In the genomic region with DNA sequence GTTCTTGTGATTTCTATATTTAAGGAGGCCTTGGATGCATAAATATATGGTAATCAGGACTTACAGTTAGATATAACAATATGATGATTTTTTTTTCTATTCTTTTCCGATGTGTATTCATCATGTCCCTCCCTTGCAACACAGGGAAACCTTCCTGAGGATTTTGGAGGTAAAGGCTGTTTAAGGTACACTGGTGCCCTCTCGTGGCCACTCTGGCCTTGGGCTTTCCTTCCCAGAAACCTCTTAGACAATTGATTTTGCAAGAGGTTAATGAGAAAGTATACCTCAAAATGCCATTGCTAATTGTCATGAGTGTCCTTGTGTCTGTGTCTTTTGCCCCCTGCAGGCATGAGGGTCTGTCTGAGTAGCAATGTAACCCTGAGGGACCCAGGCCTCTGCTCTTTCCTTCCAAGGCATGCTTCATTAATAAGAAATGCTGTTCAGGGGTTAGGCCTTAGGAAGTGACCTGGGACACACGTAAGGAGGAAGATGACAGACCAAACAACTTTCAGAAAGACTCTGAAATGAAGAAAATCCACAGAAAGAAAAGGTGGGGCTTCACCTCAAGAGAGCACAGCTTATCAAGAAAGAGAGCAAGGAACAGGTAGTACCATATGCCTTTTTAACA, we compare ENCODE assay signal across 8 cellular contexts.
DNase-seq lines count a peak whose midpoint lies in the region; ATAC-seq, FAIRE-seq and TF ChIP-seq lines count a peak whose summit lies in the region.

No MANE protein-coding gene starts in this region.

- FAIRE-seq in bronchial epithelial cell (lab: Jason Lieb, UNC): no peak

- H3K36me3 ChIP-seq in bronchial epithelial cell (ENCODE audit: control insufficient read depth, insufficient read depth, low read length): no peaks in the 10 kb centered on the region
- no peaks in the 10 kb centered on the region for H3K36me3 ChIP-seq in kidney epithelial cell (ENCODE audit: control insufficient read depth, insufficient read depth, low read length)

- TF ChIP-seq CTCF in 22Rv1 (IDR thresholded peaks at IDR 0.05): peak; percentile 89
- peak; percentile 79 for TF ChIP-seq CTCF in GM10266 (IDR thresholded peaks at IDR 0.05; ENCODE audit: control insufficient read depth, insufficient read depth, low read depth, missing control alignments)
- TF ChIP-seq CTCF in bronchial epithelial cell (IDR thresholded peaks at IDR 0.05; ENCODE audit: insufficient read depth, low read length, severe bottlenecking): peak; percentile 80
- TF ChIP-seq CTCF in kidney epithelial cell (IDR thresholded peaks at IDR 0.05; ENCODE audit: insufficient read depth, low read length, poor library complexity, severe bottlenecking): peak; percentile 84

- no peak overlapping the region for H3K27ac ChIP-seq in 22Rv1

- DNase-seq in GM10266 (ENCODE audit: extremely low spot score) (peak; percentile 29), NCI-H128 (lab: John Stamatoyannopoulos, UW; ENCODE audit: unreplicated experiment) (peak; percentile 82), bronchial epithelial cell (ENCODE audit: low read depth) (peak; percentile 75), kidney epithelial cell (ENCODE audit: low read depth) (peak; percentile 38)
- peak; percentile 29 to 47 for DNase-seq in stimulated activated CD4-positive, alpha-beta T cell treated with anti-CD3 and anti-CD28 coated beads, Interleukin-2, amount 100 ng/mL, for 48 hours

- ATAC-seq in SK-N-SH treated with all-trans-retinoic acid at 6 μM for 48 hours (peak; percentile 90), GM21825 (IDR thresholded peaks at IDR 0.05; ENCODE audit: unreplicated experiment) (no peak)

- H3K4me3 ChIP-seq in bronchial epithelial cell (ENCODE audit: low read depth, low read length) (no peak overlapping the region), kidney epithelial cell (ENCODE audit: low read depth, low read length) (no peak overlapping the region)

- H3K27me3 ChIP-seq in bronchial epithelial cell (ENCODE audit: control insufficient read depth, insufficient read depth, low read length) (no peaks in the 10 kb centered on the region), kidney epithelial cell (ENCODE audit: control insufficient read depth, insufficient read depth, low read length) (no peaks in the 10 kb centered on the region)

TF ChIP-seq in SK-N-SH treated with all-trans-retinoic acid at 6 μM for 48 hours, 23 proteins besides CTCF, POLR2A, EP300 and RAD21:
- TF ChIP-seq SNAI2 (CRISPR knock-in tag; IDR thresholded peaks at IDR 0.05) (no peak), BACH2 (CRISPR knock-in tag; IDR thresholded peaks at IDR 0.05; ENCODE audit: borderline replicate concordance) (no peak), ZNF565 (CRISPR knock-in tag; conservative IDR thresholded peaks at IDR 0.05; ENCODE audit: low read depth) (no peak), PPARA (CRISPR knock-in tag; IDR thresholded peaks at IDR 0.05; ENCODE audit: borderline replicate concordance) (no peak), OSR1 (CRISPR knock-in tag; IDR thresholded peaks at IDR 0.05) (no peak), ARNTL (CRISPR knock-in tag; IDR thresholded peaks at IDR 0.05; ENCODE audit: borderline replicate concordance, low read depth) (no peak), RARB (CRISPR knock-in tag; IDR thresholded peaks at IDR 0.05) (no peak), GLIS3 (CRISPR knock-in tag; IDR thresholded peaks at IDR 0.05) (no peak), TOX (CRISPR knock-in tag; IDR thresholded peaks at IDR 0.05; ENCODE audit: borderline replicate concordance) (no peak), ZNF70 (CRISPR knock-in tag; IDR thresholded peaks at IDR 0.05) (no peak), ESRRG (CRISPR knock-in tag; IDR thresholded peaks at IDR 0.05) (no peak), ZFP3 (CRISPR knock-in tag; IDR thresholded peaks at IDR 0.05) (no peak), ZFP30 (CRISPR knock-in tag; IDR thresholded peaks at IDR 0.05) (no peak), ISL1 (CRISPR knock-in tag; IDR thresholded peaks at IDR 0.05) (no peak), TCF4 (CRISPR knock-in tag; IDR thresholded peaks at IDR 0.05; ENCODE audit: borderline replicate concordance) (no peak)
- TF ChIP-seq, protein P1, sequence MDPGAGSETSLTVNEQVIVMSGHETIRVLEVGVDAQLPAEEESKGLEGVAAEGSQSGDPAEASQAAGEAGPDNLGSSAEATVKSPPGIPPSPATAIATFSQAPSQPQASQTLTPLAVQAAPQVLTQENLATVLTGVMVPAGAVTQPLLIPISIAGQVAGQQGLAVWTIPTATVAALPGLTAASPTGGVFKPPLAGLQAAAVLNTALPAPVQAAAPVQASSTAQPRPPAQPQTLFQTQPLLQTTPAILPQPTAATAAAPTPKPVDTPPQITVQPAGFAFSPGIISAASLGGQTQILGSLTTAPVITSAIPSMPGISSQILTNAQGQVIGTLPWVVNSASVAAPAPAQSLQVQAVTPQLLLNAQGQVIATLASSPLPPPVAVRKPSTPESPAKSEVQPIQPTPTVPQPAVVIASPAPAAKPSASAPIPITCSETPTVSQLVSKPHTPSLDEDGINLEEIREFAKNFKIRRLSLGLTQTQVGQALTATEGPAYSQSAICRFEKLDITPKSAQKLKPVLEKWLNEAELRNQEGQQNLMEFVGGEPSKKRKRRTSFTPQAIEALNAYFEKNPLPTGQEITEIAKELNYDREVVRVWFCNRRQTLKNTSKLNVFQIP (CRISPR knock-in tag; IDR thresholded peaks at IDR 0.05; ENCODE audit: borderline replicate concordance, low read depth): no peak
- TF ChIP-seq, protein P2, sequence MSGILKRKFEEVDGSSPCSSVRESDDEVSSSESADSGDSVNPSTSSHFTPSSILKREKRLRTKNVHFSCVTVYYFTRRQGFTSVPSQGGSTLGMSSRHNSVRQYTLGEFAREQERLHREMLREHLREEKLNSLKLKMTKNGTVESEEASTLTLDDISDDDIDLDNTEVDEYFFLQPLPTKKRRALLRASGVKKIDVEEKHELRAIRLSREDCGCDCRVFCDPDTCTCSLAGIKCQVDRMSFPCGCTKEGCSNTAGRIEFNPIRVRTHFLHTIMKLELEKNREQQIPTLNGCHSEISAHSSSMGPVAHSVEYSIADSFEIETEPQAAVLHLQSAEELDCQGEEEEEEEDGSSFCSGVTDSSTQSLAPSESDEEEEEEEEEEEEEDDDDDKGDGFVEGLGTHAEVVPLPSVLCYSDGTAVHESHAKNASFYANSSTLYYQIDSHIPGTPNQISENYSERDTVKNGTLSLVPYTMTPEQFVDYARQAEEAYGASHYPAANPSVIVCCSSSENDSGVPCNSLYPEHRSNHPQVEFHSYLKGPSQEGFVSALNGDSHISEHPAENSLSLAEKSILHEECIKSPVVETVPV (CRISPR knock-in tag; IDR thresholded peaks at IDR 0.05): no peak
- TF ChIP-seq, protein P3, sequence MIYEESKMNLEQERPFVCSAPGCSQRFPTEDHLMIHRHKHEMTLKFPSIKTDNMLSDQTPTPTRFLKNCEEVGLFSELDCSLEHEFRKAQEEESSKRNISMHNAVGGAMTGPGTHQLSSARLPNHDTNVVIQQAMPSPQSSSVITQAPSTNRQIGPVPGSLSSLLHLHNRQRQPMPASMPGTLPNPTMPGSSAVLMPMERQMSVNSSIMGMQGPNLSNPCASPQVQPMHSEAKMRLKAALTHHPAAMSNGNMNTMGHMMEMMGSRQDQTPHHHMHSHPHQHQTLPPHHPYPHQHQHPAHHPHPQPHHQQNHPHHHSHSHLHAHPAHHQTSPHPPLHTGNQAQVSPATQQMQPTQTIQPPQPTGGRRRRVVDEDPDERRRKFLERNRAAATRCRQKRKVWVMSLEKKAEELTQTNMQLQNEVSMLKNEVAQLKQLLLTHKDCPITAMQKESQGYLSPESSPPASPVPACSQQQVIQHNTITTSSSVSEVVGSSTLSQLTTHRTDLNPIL (CRISPR knock-in tag; IDR thresholded peaks at IDR 0.05; ENCODE audit: low read depth): no peak

Comparison
In these comparisons a context has a peak if more than half of its experiments do, and no peak if none do; other contexts are left out.
1. DNase-seq: peak in every context shown above with its lines; median percentile 82 in NCI-H128; 75 in bronchial epithelial cell; 38 in kidney epithelial cell; 38 in stimulated activated CD4-positive, alpha-beta T cell treated with anti-CD3 and anti-CD28 coated beads, Interleukin-2, amount 100 ng/mL, for 48 hours; 29 in GM10266.